ENCODE assay signal across 21 cellular contexts in the genomic region with DNA sequence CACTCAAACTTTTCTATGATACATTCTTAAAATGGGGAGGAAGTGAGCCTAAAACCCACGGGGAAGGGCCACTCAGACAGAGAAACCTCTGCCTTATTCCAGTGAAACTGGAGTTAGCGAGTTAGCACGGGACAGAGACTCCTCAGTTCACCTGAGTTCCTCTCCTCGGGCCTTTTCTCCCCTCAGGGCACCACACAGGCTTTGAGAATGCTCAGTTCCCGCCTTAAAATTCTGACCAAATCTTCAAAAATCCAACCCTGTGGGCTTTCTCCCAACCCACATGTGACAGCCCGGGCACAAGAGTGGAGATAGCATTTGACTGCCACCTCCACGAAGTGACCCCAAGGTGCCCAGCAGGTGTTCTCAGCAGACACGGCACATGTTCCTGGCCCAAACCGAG.
"Had no signal": no experiment of that assay in that cellular context is flagged by ENCODE, and none has a peak within 500 bp of the region (broad histone marks: within the 10 kb centered on the region; RNA-seq: fewer than 3 reads in every experiment).

No MANE protein-coding gene starts in this region.

- H3K27me3 ChIP-seq: esophagus muscularis mucosa, foreskin keratinocyte, gastroesophageal sphincter had no signal

- H3K27ac Mint-ChIP-seq: immature natural killer cell, mesothelial cell of epicardium had no signal

- H3K9me3 Mint-ChIP-seq: immature natural killer cell, mesothelial cell of epicardium had no signal

- H3K36me3 Mint-ChIP-seq: immature natural killer cell, mesothelial cell of epicardium had no signal

- H2AFZ ChIP-seq: hepatocyte had no signal

- DNase-seq: dermis blood vessel endothelial cell; dorsolateral prefrontal cortex; effector CD4-positive, alpha-beta T cell; effector memory CD4-positive, alpha-beta T cell; heart left ventricle; hypothalamus; immature natural killer cell; islet precursor cell; kidney; kidney glomerular epithelial cell; left colon; left lung; left ventricle myocardium superior; lower lobe of right lung; mesenchymal stem cell had no signal

- H3K9me3 ChIP-seq: esophagus muscularis mucosa, gastroesophageal sphincter, heart left ventricle, left lung, lower lobe of right lung had no signal

- H3K4me1 Mint-ChIP-seq: immature natural killer cell had no signal

- H3K27ac ChIP-seq: coronary artery, dorsolateral prefrontal cortex, foreskin keratinocyte, gastroesophageal sphincter, heart left ventricle, hepatocyte, left lung, lower lobe of right lung had no signal

- H3K4me1 ChIP-seq: left lung had no signal

- H3K4me3 Mint-ChIP-seq: immature natural killer cell, mesothelial cell of epicardium had no signal

- H3K4me3 ChIP-seq: coronary artery, dorsolateral prefrontal cortex, esophagus muscularis mucosa, gastroesophageal sphincter, heart left ventricle, hepatocyte, left lung, lower lobe of right lung had no signal

- H3K4me2 ChIP-seq: hepatocyte had no signal

- H3K79me2 ChIP-seq: hepatocyte had no signal

- H3K36me3 ChIP-seq: esophagus muscularis mucosa, heart left ventricle, left lung, lower lobe of right lung had no signal

- ATAC-seq: foreskin keratinocyte, gastroesophageal sphincter, heart left ventricle, left colon, left lung, left ventricle myocardium superior, lower lobe of right lung had no signal
